10 cellular contexts compared by ENCODE assay signal in the genomic region with DNA sequence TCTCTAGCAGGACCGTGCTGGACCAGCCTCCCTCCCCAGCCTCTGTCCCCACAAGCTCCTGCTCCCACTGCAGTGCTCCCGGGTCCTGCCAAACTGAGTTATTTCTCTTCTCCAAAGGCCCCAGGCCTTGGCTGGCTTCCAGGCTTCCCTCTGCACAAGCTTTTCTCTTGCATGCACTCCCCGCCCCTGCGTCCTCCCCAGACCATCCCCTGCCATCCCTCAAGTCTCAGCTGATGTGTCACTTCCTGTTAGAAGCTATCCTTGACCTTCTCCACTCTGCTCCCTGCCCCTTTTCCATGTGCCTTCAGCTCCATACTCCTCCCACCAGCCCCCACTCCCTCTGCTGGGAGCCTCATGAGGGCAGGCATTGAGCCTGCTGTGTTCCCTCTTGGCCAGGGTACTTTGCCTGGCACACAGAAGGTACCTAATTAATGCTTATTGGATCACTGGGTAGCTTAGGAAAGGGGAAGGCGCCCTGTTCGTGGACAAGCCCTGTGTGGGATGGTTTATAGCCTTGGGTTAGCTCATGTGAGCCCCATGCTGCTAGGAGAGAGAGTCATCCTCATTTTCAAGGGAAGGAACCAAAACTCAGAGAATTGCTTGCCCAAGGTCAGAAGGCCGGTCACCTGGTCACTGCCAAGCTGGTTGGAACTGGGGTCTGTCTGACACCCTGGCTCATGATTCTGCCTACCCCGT. TPM values are rescaled to one million over a fixed set of nuclear protein-coding genes. Genes with fewer than 3 reads are reported as not detected.
DNase-seq lines count a peak whose midpoint lies in the region; ATAC-seq, FAIRE-seq and TF ChIP-seq lines count a peak whose summit lies in the region.
"Had no signal": no experiment of that assay in that cellular context is flagged by ENCODE, and none has a peak within 500 bp of the region (broad histone marks: within the 10 kb centered on the region; RNA-seq: fewer than 3 reads in every experiment).

No MANE protein-coding gene starts in this region.

- CTCF ChIA-PET in H1 (lab: Charles Lee; ENCODE audit: partially characterized antibody), result interaction anchor here (0.6 to 3.8 kb wide), 15 partner anchors 10 to 447 kb away, joined by 3 to 15 read pairs (median 5); no protein-coding TSS in a partner anchor

- H4K5ac ChIP-seq in H1 (ENCODE audit: insufficient read length, low read depth, low read length), result no peak overlapping the region

- H3K56ac ChIP-seq in H1 (replicated peaks; ENCODE audit: insufficient read length, low read depth, low read length), result no peak overlapping the region

- no peak overlapping the region; the same call in 1 of the 2 replicates for H2BK12ac ChIP-seq in H1 (ENCODE audit: low read depth, low read length)
- no peak overlapping the region for H2BK12ac ChIP-seq in neuronal stem cell (ENCODE audit: low read length)

- 83% methylated on average over 8 of the region's 8 CpGs; no CpG with 5 or more reads in 1 of the 2 experiments for WGBS in H1 (ENCODE audit: extremely low coverage in 1 of 2, insufficient coverage in 1 of 2, insufficient read length in 1 of 2, insufficient replicate concordance in 2 of 2, low coverage in 1 of 2, low lambda C conversion rate in 2 of 2, missing lambda C conversion rate in 1 of 2), 2 experiments
- WGBS in neuronal stem cell (ENCODE audit: extremely low coverage in 2 of 2, insufficient read length in 2 of 2, insufficient replicate concordance in 1 of 2), 2 donors, result no CpG with 5 or more reads among the region's 8 CpGs

- no peak overlapping the region for H2BK20ac ChIP-seq in H1 (ENCODE audit: low read length)

- POLR2A ChIA-PET in H1 (lab: Charles Lee; ENCODE audit: partially characterized antibody), result interaction anchor here (0.7 to 2.2 kb wide), 2 partner anchors 13 to 56 kb away, joined by 3 to 5 read pairs; a partner anchor contains a TSS

- H3K9ac ChIP-seq in H1 (replicated peaks in 1 of 4; ENCODE audit: extremely low read depth in 1 of 4, low read depth in 3 of 4, low read length in 3 of 4), result no peak overlapping the region
- H3K9ac ChIP-seq in neuronal stem cell (ENCODE audit: low read depth, low read length, poor library complexity), result no peak overlapping the region

- H3K79me2 ChIP-seq in H1 (ENCODE audit: control insufficient read depth in 1 of 2, insufficient read depth in 2 of 2, low read length in 2 of 2), result no peaks in the 10 kb centered on the region

- H3K14ac ChIP-seq in H1 (ENCODE audit: insufficient read length), result no peak overlapping the region
- no peak overlapping the region for H3K14ac ChIP-seq in neuronal stem cell (ENCODE audit: low read length)

- H3K9me3 ChIP-seq in H1 (ENCODE audit: insufficient read depth in 2 of 2, low read depth in 1 of 2, low read length in 1 of 2) (no peaks in the 10 kb centered on the region), neuronal stem cell (replicated peaks in 1 of 2; ENCODE audit: control insufficient read depth in 2 of 2, insufficient read depth in 1 of 2, low read depth in 1 of 2, low read length in 2 of 2) (no peaks in the 10 kb centered on the region)

- H4K91ac ChIP-seq in H1 (replicated peaks; ENCODE audit: insufficient read length, low read length) (peak overlapping the region; percentile 38), neuronal stem cell (ENCODE audit: low read depth, low read length, poor library complexity) (no peak overlapping the region)

- H3K18ac ChIP-seq in H1 (ENCODE audit: extremely low read depth, low read length) (no peak overlapping the region), neuronal stem cell (ENCODE audit: low read length) (no peak overlapping the region)

- H4K20me1 ChIP-seq in H1 (replicated peaks in 1 of 2; ENCODE audit: control insufficient read depth in 1 of 2, insufficient read depth in 2 of 2, low read length in 2 of 2), result no peaks in the 10 kb centered on the region

- H3K4me2 ChIP-seq in H1 (ENCODE audit: insufficient read depth in 1 of 2, low read depth in 2 of 2, low read length in 2 of 2), result no peak overlapping the region
- no peak overlapping the region for H3K4me2 ChIP-seq in neuronal stem cell (ENCODE audit: insufficient read depth, low read length, poor library complexity, severe bottlenecking)

- H3K4me3 ChIP-seq in H1 (ENCODE audit: extremely low read depth in 1 of 4, insufficient read depth in 2 of 4, low read depth in 3 of 4, low read length in 4 of 4) (no peak overlapping the region), neuronal stem cell (ENCODE audit: low read length in 2 of 2) (no peak overlapping the region)

- H3K36me3 ChIP-seq in H1 (ENCODE audit: control insufficient read depth in 2 of 4, insufficient read depth in 4 of 4, low read length in 3 of 4) (no peaks in the 10 kb centered on the region), neuronal stem cell (replicated peaks in 1 of 2; ENCODE audit: control insufficient read depth in 2 of 2, insufficient read depth in 2 of 2, low read length in 2 of 2) (no peaks in the 10 kb centered on the region)

- H2BK15ac ChIP-seq in H1 (ENCODE audit: low read length), result no peak overlapping the region
- H2BK15ac ChIP-seq in neuronal stem cell (ENCODE audit: low read length), result peak overlapping the region; percentile 11

- H3K4me1 ChIP-seq in H1 (replicated peaks in 1 of 4; ENCODE audit: control insufficient read depth in 3 of 4, insufficient read depth in 4 of 4, low read length in 3 of 4) (peaks cover 2 to 11% (median 8%) of the 10 kb centered on the region in 4 experiments), neuronal stem cell (ENCODE audit: control insufficient read depth in 2 of 2, insufficient read depth in 1 of 2, low read depth in 1 of 2, low read length in 2 of 2) (peaks cover 8 to 15% of the 10 kb centered on the region in 2 donors)

- H3K27ac ChIP-seq in H1 (ENCODE audit: low read depth, low read length) (no peak overlapping the region), neuronal stem cell (replicated peaks; ENCODE audit: low read length) (no peak overlapping the region)

- DNase-seq in ELR (ENCODE audit: low read depth) (peak; percentile 63), H1 (ENCODE audit: low read depth in 1 of 2, low spot score in 2 of 2) (no peak), neuronal stem cell (ENCODE audit: low spot score) (no peak), inferior parietal cortex (ENCODE audit: extremely low spot score) (no peak), putamen (ENCODE audit: low spot score) (no peak)
- DNase-seq: activated CD4-positive, CD25-positive, alpha-beta regulatory T cell; activated gamma-delta T cell had no signal

- ATAC-seq in GM21528 (IDR thresholded peaks at IDR 0.05; ENCODE audit: low FRiP score, unreplicated experiment) (no peak), HG03457 (IDR thresholded peaks at IDR 0.05; ENCODE audit: unreplicated experiment) (no peak)

- H2BK120ac ChIP-seq in H1 (replicated peaks; ENCODE audit: low read depth, low read length) (no peak overlapping the region), neuronal stem cell (ENCODE audit: low read depth, low read length) (peak overlapping the region; percentile 12)

- TF ChIP-seq CTCF in H1 (IDR thresholded peaks at IDR 0.05; ENCODE audit: control extremely low read depth in 1 of 3, insufficient read depth in 1 of 3, low read depth in 1 of 3, low read length in 3 of 3), result no peak

- H3K27me3 ChIP-seq in H1 (replicated peaks in 1 of 4; ENCODE audit: control insufficient read depth in 3 of 4, extremely low read depth in 1 of 4, insufficient read depth in 3 of 4, low read length in 3 of 4) (no peaks in the 10 kb centered on the region), neuronal stem cell (ENCODE audit: control insufficient read depth in 3 of 3, insufficient read depth in 3 of 3, low read depth in 1 of 3, low read length in 3 of 3) (peaks cover 0 to 29% (median 2%) of the 10 kb centered on the region in 3 experiments)

- FAIRE-seq in H1 (lab: Jason Lieb, UNC), result no peak

- H4K8ac ChIP-seq in H1 (ENCODE audit: extremely low read depth, insufficient read depth, low read length) (no peak overlapping the region), neuronal stem cell (ENCODE audit: low read depth, low read length) (no peak overlapping the region)

- H2AK5ac ChIP-seq in H1 (ENCODE audit: low read depth, low read length) (no peak overlapping the region), neuronal stem cell (ENCODE audit: low read depth, low read length) (no peak overlapping the region)

- TF ChIP-seq POLR2A in H1 (IDR thresholded peaks at IDR 0.05; ENCODE audit: control extremely low read depth in 1 of 2, low read depth in 2 of 2, low read length in 2 of 2), result no peak

- H3K79me1 ChIP-seq in H1 (ENCODE audit: low read depth, low read length), result no peaks in the 10 kb centered on the region
- no peaks in the 10 kb centered on the region for H3K79me1 ChIP-seq in neuronal stem cell (ENCODE audit: low read depth, low read length)

- TF ChIP-seq RAD21 in H1 (IDR thresholded peaks at IDR 0.05 in 1 of 2, conservative IDR thresholded peaks at IDR 0.05 in 1 of 2; ENCODE audit: low read depth in 2 of 2, low read length in 2 of 2), result no peak

- H2BK5ac ChIP-seq in H1 (ENCODE audit: low read depth, low read length) (no peak overlapping the region), neuronal stem cell (ENCODE audit: low read length) (no peak overlapping the region)

- TF ChIP-seq EP300 in H1 (IDR thresholded peaks at IDR 0.05; ENCODE audit: borderline replicate concordance in 1 of 2, low read depth in 2 of 2, low read length in 2 of 2), result no peak

- H3K23me2 ChIP-seq in H1 (ENCODE audit: low read depth, low read length), result 0 out of 2 replicates have a peak, but pooled peaks cover 2% of the 10 kb centered on the region

- no peak overlapping the region for H3K23ac ChIP-seq in H1 (ENCODE audit: insufficient read length)
- H3K23ac ChIP-seq in neuronal stem cell (ENCODE audit: low read depth, low read length, poor library complexity), result peak overlapping the region; percentile 16

- H3K4ac ChIP-seq in H1 (replicated peaks; ENCODE audit: insufficient read length, low read depth, low read length), result no peak overlapping the region
- no peak overlapping the region for H3K4ac ChIP-seq in neuronal stem cell (ENCODE audit: low read length)

- H2AFZ ChIP-seq in H1 (ENCODE audit: low read length) (no peak overlapping the region), neuronal stem cell (ENCODE audit: low read length) (no peak overlapping the region)

TF ChIP-seq in H1, 55 proteins besides CTCF, POLR2A, EP300 and RAD21:
- no peak for TF ChIP-seq NANOG (IDR thresholded peaks at IDR 0.05; ENCODE audit: insufficient read depth, low read depth, low read length, poor library complexity, severe bottlenecking)

RNA-seq across cellular contexts. Expression of a gene that starts 56.4 kb away (rescaled TPM):
- 43.3 TPM for polyA plus RNA-seq in PFSK-1 (2012; ENCODE audit: insufficient read length, low read depth)
- 72.9 and 83.8 TPM in 2 replicates for total RNA-seq in H1 (2021; fragmentation: NEBNext Ultra II Directional; extraction: Animal tissue kit (Norgen Biotek cat#: 25700))
- polyA plus RNA-seq in H1 (2011; rRNA removed), result 21.2 and 36.1 TPM in 2 replicates
- polyA plus RNA-seq in H1 (2011; cell fraction: cytosol; rRNA removed), result 36.7 TPM
- polyA plus RNA-seq in H1 (2011; cell fraction: nucleus; rRNA removed), result 75.5 TPM
- polyA plus RNA-seq in H1 (2012, experiment 1 of 2), result 42.3 to 65.4 TPM (median 49.3 TPM) in 4 replicates
- polyA plus RNA-seq in H1 (2012, experiment 2 of 2), result 2.1 TPM
- polyA plus RNA-seq in H1 (2013, experiment 1 of 2), result 28.4 TPM
- 27.2 TPM for polyA plus RNA-seq in H1 (2013, experiment 2 of 2)
- 568 and 799 TPM in 2 replicates for polyA minus RNA-seq in H1 (2011; rRNA and poly(A)+ RNA removed)
- polyA minus RNA-seq in H1 (2011; cell fraction: cytosol; rRNA and poly(A)+ RNA removed), result 135 TPM
- 269 TPM for polyA minus RNA-seq in H1 (2011; cell fraction: nucleus; rRNA and poly(A)+ RNA removed)
- 27.6 TPM for polyA plus RNA-seq in neuronal stem cell (2013, experiment 1 of 2)
- polyA plus RNA-seq in neuronal stem cell (2013, experiment 2 of 2), result 28.3 TPM
